Comparison of ENCODE assay signal across 9 cellular contexts in genomic region chr22:24157783-24158170, GRCh38. TPM values are rescaled to one million over a fixed set of nuclear protein-coding genes. Genes with fewer than 3 reads are reported as not detected.
DNase-seq lines count a peak whose midpoint lies in the region; ATAC-seq lines count a peak whose summit lies in the region.
"Had no signal": no experiment of that assay in that cellular context is flagged by ENCODE, and none has a peak within 500 bp of the region (broad histone marks: within the 10 kb centered on the region; RNA-seq: fewer than 3 reads in every experiment).

No MANE protein-coding gene starts in this region.

- CTCF ChIA-PET in CD8-positive, alpha-beta memory T cell (lab: Charles Lee), result interaction anchor here (1.1 to 6.8 kb wide), 7 partner anchors 9 to 264 kb away, joined by 3 to 222 read pairs (median 8); partner anchors contain the start of genes CABIN1 and MIF

- H3K4me3 Mint-ChIP-seq in CD8-positive, alpha-beta memory T cell, result peak overlapping the region; percentile 92 to 99 (median 97)

- H3K36me3 Mint-ChIP-seq in CD8-positive, alpha-beta memory T cell, result peaks cover 0 to 43% (median 2%) of the 10 kb centered on the region in 3 donors

- H3K27me3 ChIP-seq in CD8-positive, alpha-beta memory T cell (ENCODE audit: insufficient read depth, low read length, poor library complexity, severe bottlenecking), result no peaks in the 10 kb centered on the region
- H3K27me3 ChIP-seq in NT2/D1 (ENCODE audit: insufficient read depth, insufficient read length), result no peaks in the 10 kb centered on the region
- H3K27me3 ChIP-seq in rectal smooth muscle tissue (ENCODE audit: control insufficient read depth, insufficient read depth, low read length), result no peaks in the 10 kb centered on the region

- peaks cover 71 to 90% (median 71%) of the 10 kb centered on the region in 3 donors for H3K4me1 Mint-ChIP-seq in CD8-positive, alpha-beta memory T cell

- H3K4me1 ChIP-seq in CD8-positive, alpha-beta memory T cell (ENCODE audit: insufficient read depth, low read length), result peaks cover 66% of the 10 kb centered on the region
- H3K4me1 ChIP-seq in NT2/D1 (ENCODE audit: insufficient read depth, insufficient read length) (peaks cover 26% of the 10 kb centered on the region), rectal smooth muscle tissue (ENCODE audit: control insufficient read depth, insufficient read depth, low read length) (peaks cover 25% of the 10 kb centered on the region)

- H3K4me3 ChIP-seq in CD8-positive, alpha-beta memory T cell (ENCODE audit: low read length), result peak overlapping the region; percentile 94
- H3K4me3 ChIP-seq in NT2/D1 (ENCODE audit: insufficient read length, low read depth) (no peak overlapping the region), rectal smooth muscle tissue (ENCODE audit: low read length) (peak overlapping the region; percentile 89)

- peak overlapping the region; percentile 82 to 100 (median 94) for H3K27ac Mint-ChIP-seq in CD8-positive, alpha-beta memory T cell

- POLR2A ChIA-PET in CD8-positive, alpha-beta memory T cell (lab: Charles Lee), result interaction anchor here (0.8 to 4.3 kb wide), 6 partner anchors 10 to 147 kb away, joined by 3 to 25 read pairs (median 3); partner anchors contain the start of gene CABIN1

- no peak for ATAC-seq in GM18520 (IDR thresholded peaks at IDR 0.05; ENCODE audit: unreplicated experiment)

- no peaks in the 10 kb centered on the region for H3K9me3 ChIP-seq in CD8-positive, alpha-beta memory T cell (ENCODE audit: low read length)
- H3K9me3 ChIP-seq in NT2/D1 (ENCODE audit: insufficient read depth, low read length), result no peaks in the 10 kb centered on the region

- H3K9ac ChIP-seq in NT2/D1 (ENCODE audit: insufficient read length, low read depth) (peak overlapping the region; percentile 1), rectal smooth muscle tissue (ENCODE audit: low read length) (no peak overlapping the region)

- H3K27me3 Mint-ChIP-seq in CD8-positive, alpha-beta memory T cell, result peaks cover 0 to 3% of the 10 kb centered on the region in 2 donors

- no peak overlapping the region for H3K27ac ChIP-seq in CD8-positive, alpha-beta memory T cell (ENCODE audit: low read depth, low read length)
- peak overlapping the region; percentile 68 for H3K27ac ChIP-seq in rectal smooth muscle tissue (ENCODE audit: low read depth, low read length)

- no peaks in the 10 kb centered on the region for H3K9me3 Mint-ChIP-seq in CD8-positive, alpha-beta memory T cell

- DNase-seq in CD8-positive, alpha-beta memory T cell, result peak in 1 of 5 donors; percentile 42
- DNase-seq in NT2/D1 (ENCODE audit: low read depth, low spot score) (no peak), dedifferentiated amniotic fluid mesenchymal stem cell (ENCODE audit: extremely low spot score) (peak; percentile 30), D341Med (ENCODE audit: low spot score) (no peak), DMS53 treated with DMSO at 0.1 percent for 48 hours (lab: John Stamatoyannopoulos, UW; ENCODE audit: unreplicated experiment) (no peak), NAMALWA (ENCODE audit: low spot score) (no peak)
- DNase-seq: OCI-M1 had no signal

- H3K36me3 ChIP-seq in CD8-positive, alpha-beta memory T cell (ENCODE audit: insufficient read depth, low read length), result peaks cover 8% of the 10 kb centered on the region
- H3K36me3 ChIP-seq in NT2/D1 (ENCODE audit: insufficient read depth, insufficient read length, low read length) (peaks cover 20% of the 10 kb centered on the region), rectal smooth muscle tissue (ENCODE audit: control insufficient read depth, insufficient read depth, low read length) (no peaks in the 10 kb centered on the region)

RNA-seq across cellular contexts. Expression of gene SUSD2, which starts 23.5 kb away (rescaled TPM):
- under 1 TPM; 0.31 to 0.48 TPM for total RNA-seq in CD8-positive, alpha-beta memory T cell
- not detected for polyA plus RNA-seq in CD8-positive, alpha-beta memory T cell
